In the genomic region with DNA sequence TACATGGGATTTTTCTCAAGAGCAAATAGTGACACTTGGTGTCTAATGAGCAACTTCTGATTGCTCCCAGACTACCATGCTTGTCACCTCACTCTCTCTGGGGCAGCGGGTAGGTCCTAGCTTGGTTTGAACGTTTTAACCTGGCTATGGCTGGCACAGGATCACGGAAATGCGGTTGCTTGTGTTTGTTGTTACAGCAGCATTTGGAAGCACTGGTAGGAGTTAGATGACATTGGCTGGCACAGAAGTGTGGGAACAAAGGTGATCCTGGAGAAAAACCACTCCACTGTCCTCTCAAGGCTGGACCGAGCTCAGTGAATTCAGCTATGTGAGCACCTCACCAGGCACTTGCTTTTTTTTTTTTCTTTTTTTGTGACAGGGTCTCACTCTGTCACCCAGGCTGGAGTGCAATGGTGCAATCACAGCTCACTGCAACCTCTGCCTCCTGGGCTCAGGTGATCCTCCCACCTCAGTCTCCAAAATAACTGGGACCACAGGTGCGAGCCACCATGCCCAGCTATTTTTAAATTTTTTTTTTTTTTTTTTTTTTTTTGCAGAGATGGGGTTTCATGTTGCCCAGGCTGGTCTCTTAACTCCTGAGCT, we compare ENCODE assay signal across 1 cellular context.
TF ChIP-seq lines count a peak whose summit lies in the region.

No MANE protein-coding gene starts in this region.

TF ChIP-seq in IMR-90, 13 proteins besides CTCF, POLR2A, EP300 and RAD21:
- TF ChIP-seq RFX5 (IDR thresholded peaks at IDR 0.05; ENCODE audit: low read depth, low read length): no peak
- no peak for TF ChIP-seq CEBPB (IDR thresholded peaks at IDR 0.05; ENCODE audit: low read depth, low read length)
- TF ChIP-seq FOS (IDR thresholded peaks at IDR 0.05; ENCODE audit: low read depth, low read length): no peak
- no peak for TF ChIP-seq RCOR1 (IDR thresholded peaks at IDR 0.05; ENCODE audit: insufficient replicate concordance, low read length)
- no peak for TF ChIP-seq MAFK (IDR thresholded peaks at IDR 0.05; ENCODE audit: low read depth, low read length)
- TF ChIP-seq, protein P1, sequence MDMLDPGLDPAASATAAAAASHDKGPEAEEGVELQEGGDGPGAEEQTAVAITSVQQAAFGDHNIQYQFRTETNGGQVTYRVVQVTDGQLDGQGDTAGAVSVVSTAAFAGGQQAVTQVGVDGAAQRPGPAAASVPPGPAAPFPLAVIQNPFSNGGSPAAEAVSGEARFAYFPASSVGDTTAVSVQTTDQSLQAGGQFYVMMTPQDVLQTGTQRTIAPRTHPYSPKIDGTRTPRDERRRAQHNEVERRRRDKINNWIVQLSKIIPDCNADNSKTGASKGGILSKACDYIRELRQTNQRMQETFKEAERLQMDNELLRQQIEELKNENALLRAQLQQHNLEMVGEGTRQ (IDR thresholded peaks at IDR 0.05; ENCODE audit: low read depth, low read length): no peak
- no peak for TF ChIP-seq CHD1 (IDR thresholded peaks at IDR 0.05; ENCODE audit: low read depth, low read length)
